Comparison of ENCODE assay signal across 18 cellular contexts in genomic region chr2:64426191-64426952, GRCh38. TPM values are rescaled to one million over a fixed set of nuclear protein-coding genes. Genes with fewer than 3 reads are reported as not detected.
A peak's percentile ranks its signal among the peaks of the same experiment; 100 is the strongest.
DNase-seq lines count a peak whose midpoint lies in the region; ATAC-seq, FAIRE-seq and TF ChIP-seq lines count a peak whose summit lies in the region.
"Had no signal": no experiment of that assay in that cellular context is flagged by ENCODE, and none has a peak within 500 bp of the region (broad histone marks: within the 10 kb centered on the region; RNA-seq: fewer than 3 reads in every experiment).

No MANE protein-coding gene starts in this region.

- H3F3A ChIP-seq in SK-N-SH (replicated peaks; ENCODE audit: insufficient read depth): no peaks in the 10 kb centered on the region

- H3K4me1 Mint-ChIP-seq in stimulated activated memory B cell treated with anti-CD40 and anti-IgM and Interleukin-4, amounts not matched to agents 10 μg/mL and 1 μg/mL and 100 μg/mL, for 72 hours: no peaks in the 10 kb centered on the region

- DNase-seq in DMS53 (lab: John Stamatoyannopoulos, UW): peak; percentile 50
- no peak for DNase-seq in DMS53 treated with DMSO at 0.1 percent for 48 hours (lab: John Stamatoyannopoulos, UW; ENCODE audit: unreplicated experiment)
- no peak for DNase-seq in SK-N-SH
- peak; percentile 9 for DNase-seq in glomerular visceral epithelial cell (ENCODE audit: extremely low spot score)
- peak; percentile 36 for DNase-seq in small intestine
- no peak for DNase-seq in Right ventricle myocardium inferior (ENCODE audit: missing footprints)
- DNase-seq: activated CD8-positive, alpha-beta memory T cell treated with anti-CD3 and anti-CD28 coated beads for 24 hours; H9; heart right ventricle; left ventricle myocardium inferior; NCI-H2029 treated with DMSO at 0.1 percent for 48 hours; right lobe of liver; stimulated activated naive CD4-positive, alpha-beta T cell treated with Interleukin-2 at 50 U/mL for 16 hours had no signal

- FAIRE-seq in small intestine (lab: Jason Lieb, UNC): no peak
- FAIRE-seq: A204.1 had no signal

- CTCF ChIA-PET in SK-N-SH (lab: Yijun Ruan, JAX): interaction anchor here (1.1 kb wide), 1 partner anchor 24 kb away, joined by 5 read pairs; no protein-coding TSS in a partner anchor

- intact Hi-C loops in Right ventricle myocardium inferior (cut with DNase I): no loop called here

- TF ChIP-seq EP300 in SK-N-SH (IDR thresholded peaks at IDR 0.05; ENCODE audit: borderline replicate concordance in 1 of 2, low read depth in 1 of 2, low read length in 1 of 2): no peak

- no peaks in the 10 kb centered on the region for H3K36me3 ChIP-seq in SK-N-SH (replicated peaks in 1 of 2; ENCODE audit: control insufficient read depth in 1 of 2, insufficient read depth in 2 of 2, low read length in 1 of 2)
- no peaks in the 10 kb centered on the region for H3K36me3 ChIP-seq in small intestine (ENCODE audit: control insufficient read depth in 2 of 2, insufficient read depth in 2 of 2, low read length in 2 of 2)
- H3K36me3 ChIP-seq: heart right ventricle, left ventricle myocardium inferior, right lobe of liver had no signal

- no peaks in the 10 kb centered on the region for H3K27me3 Mint-ChIP-seq in stimulated activated memory B cell treated with anti-CD40 and anti-IgM and Interleukin-4, amounts not matched to agents 10 μg/mL and 1 μg/mL and 100 μg/mL, for 72 hours
- H3K27me3 Mint-ChIP-seq: brain had no signal

- WGBS in SK-N-SH (ENCODE audit: low lambda C conversion rate): 47% methylated on average over 5 of the region's 5 CpGs
- 48 to 68% (median 51%) methylated on average over 5 of the region's 5 CpGs for WGBS in small intestine, 3 donors

- H3K27me3 ChIP-seq in SK-N-SH (ENCODE audit: insufficient read depth) (no peaks in the 10 kb centered on the region), small intestine (ENCODE audit: control insufficient read depth in 2 of 2, insufficient read depth in 2 of 2, low read length in 2 of 2) (no peaks in the 10 kb centered on the region)
- H3K27me3 ChIP-seq: heart right ventricle, right lobe of liver had no signal

- TF ChIP-seq CTCF in SK-N-SH (IDR thresholded peaks at IDR 0.05): no peak

- ATAC-seq in stimulated activated memory B cell treated with anti-CD40 and anti-IgM and Interleukin-4, amounts not matched to agents 10 μg/mL and 1 μg/mL and 100 μg/mL, for 72 hours: no peak
- ATAC-seq in Right ventricle myocardium inferior (no peak), GM21447 (IDR thresholded peaks at IDR 0.05; ENCODE audit: unreplicated experiment) (no peak)
- ATAC-seq: heart right ventricle had no signal

- H3K4me2 ChIP-seq in SK-N-SH: no peak overlapping the region

- no peak overlapping the region for H3K9ac ChIP-seq in SK-N-SH

- H3K4me3 ChIP-seq in SK-N-SH (ENCODE audit: low read depth in 2 of 2, low read length in 1 of 2): no peak overlapping the region
- H3K4me3 ChIP-seq in small intestine (ENCODE audit: low read depth in 1 of 2, low read length in 2 of 2): no peak overlapping the region
- H3K4me3 ChIP-seq: heart right ventricle, left ventricle myocardium inferior, right lobe of liver had no signal

- H3K9me2 ChIP-seq in SK-N-SH: no peaks in the 10 kb centered on the region

- H3K27ac Mint-ChIP-seq in stimulated activated memory B cell treated with anti-CD40 and anti-IgM and Interleukin-4, amounts not matched to agents 10 μg/mL and 1 μg/mL and 100 μg/mL, for 72 hours: no peak overlapping the region
- H3K27ac Mint-ChIP-seq: H9 had no signal

- no peak overlapping the region for H2AFZ ChIP-seq in SK-N-SH (ENCODE audit: low read depth)

- no peak overlapping the region for H3K4me3 Mint-ChIP-seq in stimulated activated memory B cell treated with anti-CD40 and anti-IgM and Interleukin-4, amounts not matched to agents 10 μg/mL and 1 μg/mL and 100 μg/mL, for 72 hours
- H3K4me3 Mint-ChIP-seq: brain, H9, neural crest cell had no signal

- H4K20me1 ChIP-seq in SK-N-SH (ENCODE audit: insufficient read depth): no peaks in the 10 kb centered on the region

- no peak for TF ChIP-seq RAD21 in SK-N-SH (IDR thresholded peaks at IDR 0.05; ENCODE audit: low read length)

- H3K4me1 ChIP-seq in SK-N-SH (ENCODE audit: control insufficient read depth in 1 of 2, insufficient read depth in 2 of 2, low read depth in 1 of 2, low read length in 1 of 2) (no peaks in the 10 kb centered on the region; a peak in 3 of 4 replicates), small intestine (ENCODE audit: control insufficient read depth in 2 of 2, insufficient read depth in 1 of 2, low read depth in 1 of 2, low read length in 1 of 2) (peaks cover 2% of the 10 kb centered on the region in 2 donors)

- H3K27ac ChIP-seq in SK-N-SH (ENCODE audit: low read depth in 2 of 2, low read length in 1 of 2): no peak overlapping the region
- H3K27ac ChIP-seq in small intestine (ENCODE audit: low read depth in 1 of 2, low read length in 1 of 2): no peak overlapping the region
- H3K27ac ChIP-seq: heart right ventricle, left ventricle myocardium inferior, right lobe of liver had no signal

- H3K36me3 Mint-ChIP-seq in stimulated activated memory B cell treated with anti-CD40 and anti-IgM and Interleukin-4, amounts not matched to agents 10 μg/mL and 1 μg/mL and 100 μg/mL, for 72 hours: no peaks in the 10 kb centered on the region
- H3K36me3 Mint-ChIP-seq: brain had no signal

- H3K9me3 Mint-ChIP-seq in stimulated activated memory B cell treated with anti-CD40 and anti-IgM and Interleukin-4, amounts not matched to agents 10 μg/mL and 1 μg/mL and 100 μg/mL, for 72 hours: no peaks in the 10 kb centered on the region

- POLR2A ChIA-PET in SK-N-SH (lab: Yijun Ruan, JAX): no interaction called here

- H3K9me3 ChIP-seq in SK-N-SH: no peaks in the 10 kb centered on the region
- no peaks in the 10 kb centered on the region for H3K9me3 ChIP-seq in small intestine (ENCODE audit: control insufficient read depth, low read depth)
- H3K9me3 ChIP-seq: heart right ventricle, left ventricle myocardium inferior, right lobe of liver had no signal

- H3K79me2 ChIP-seq in SK-N-SH (ENCODE audit: insufficient read depth): no peaks in the 10 kb centered on the region

TF ChIP-seq in SK-N-SH, 30 proteins besides CTCF, POLR2A, EP300 and RAD21:
- peak; percentile 23; the same call in 1 of the 2 replicates for TF ChIP-seq JUND (IDR thresholded peaks at IDR 0.05)
- no peak for TF ChIP-seq TCF12 (IDR thresholded peaks at IDR 0.05)
- 0 out of 2 replicates have a peak, but pooled peaks have one; percentile 12 for TF ChIP-seq FOSL2 (IDR thresholded peaks at IDR 0.05; ENCODE audit: borderline replicate concordance, low read depth)

RNA-seq across cellular contexts. Expression of gene LGALSL, which starts 27.6 kb away (rescaled TPM):
- polyA plus RNA-seq in SK-N-SH (2012; rRNA removed) (4.9 and 6.5 TPM in 2 replicates), small intestine (10 to 100 TPM in 2 of 3 donors, 1 to 10 TPM in 1; 6.0 to 28.6 (median 24.8) TPM)
- 5.1 and 6.4 TPM in 2 replicates for polyA plus RNA-seq in SK-N-SH (2012; cell fraction: cytosol; rRNA removed)
- 2.8 and 3.3 TPM in 2 replicates for polyA plus RNA-seq in SK-N-SH (2012; cell fraction: nucleus; rRNA removed)
- total RNA-seq in Right ventricle myocardium inferior: 6.6 TPM

Comparison
In these comparisons a context has a peak if more than half of its experiments do, and no peak if none do; other contexts are left out.
1. DNase-seq: peak in DMS53 (single experiment), glomerular visceral epithelial cell (single experiment) and small intestine (single experiment); none in DMS53 treated with DMSO at 0.1 percent for 48 hours (single experiment), SK-N-SH (single experiment) and Right ventricle myocardium inferior (single experiment).